In genomic region chr10:105843786-105844560, GRCh38 we compare ENCODE assay signal across 19 cellular contexts.
A peak's percentile ranks its signal among the peaks of the same experiment; 100 is the strongest.
DNase-seq lines count a peak whose midpoint lies in the region; ATAC-seq, FAIRE-seq and TF ChIP-seq lines count a peak whose summit lies in the region.
"Had no signal": no experiment of that assay in that cellular context is flagged by ENCODE, and none has a peak within 500 bp of the region (broad histone marks: within the 10 kb centered on the region; RNA-seq: fewer than 3 reads in every experiment).

No MANE protein-coding gene starts in this region.

- no peak overlapping the region for H3K14ac ChIP-seq in H9 (ENCODE audit: insufficient read depth, low read length)

- no peak overlapping the region for H3K23ac ChIP-seq in H9 (ENCODE audit: insufficient read length, low read depth, low read length)

- H3K4me1 ChIP-seq in BLaER1 (peaks cover 11% of the 10 kb centered on the region), H9 (ENCODE audit: insufficient read depth, low read length) (peaks cover 4% of the 10 kb centered on the region; the same call in 1 of the 2 replicates), A673 (ENCODE audit: insufficient read depth, low read length, poor library complexity, severe bottlenecking) (peaks cover 49% of the 10 kb centered on the region)
- H3K4me1 ChIP-seq in naive thymus-derived CD4-positive, alpha-beta T cell (ENCODE audit: control insufficient read depth in 2 of 2, insufficient read depth in 2 of 2, low read length in 2 of 2), result peaks cover 0 to 11% of the 10 kb centered on the region in 2 donors
- H3K4me1 ChIP-seq: Peyer's patch had no signal

- no peak for FAIRE-seq in frontal cortex (lab: Jason Lieb, UNC)
- FAIRE-seq: K562 had no signal

- no peak overlapping the region for H3T11ph ChIP-seq in H9 (ENCODE audit: low read length)

- CTCF ChIA-PET in naive thymus-derived CD4-positive, alpha-beta T cell (lab: Charles Lee), result no interaction called here
- CTCF ChIA-PET in A673 (lab: Charles Lee), result interaction anchor here (0.5 kb wide), 1 partner anchor 46 kb away, joined by 4 read pairs; no protein-coding TSS in a partner anchor

- H3K79me1 ChIP-seq in H9 (ENCODE audit: insufficient read depth, low read depth, low read length, poor library complexity, severe bottlenecking), result no peaks in the 10 kb centered on the region

- H2AK5ac ChIP-seq in H9 (ENCODE audit: insufficient read length, low read length), result no peak overlapping the region

- H4K8ac ChIP-seq in H9 (replicated peaks; ENCODE audit: insufficient read length, low read depth, low read length), result no peak overlapping the region

- H2BK5ac ChIP-seq in H9 (ENCODE audit: insufficient read length, low read length), result no peak overlapping the region

- H4K91ac ChIP-seq in H9 (ENCODE audit: insufficient read length, low read depth, low read length), result no peak overlapping the region

- POLR2A ChIA-PET in naive thymus-derived CD4-positive, alpha-beta T cell (lab: Charles Lee), result no interaction called here
- POLR2A ChIA-PET in A673 (lab: Charles Lee; ENCODE audit: low non-redundant PET), result no interaction called here

- intact Hi-C loops in naive thymus-derived CD4-positive, alpha-beta T cell (cut with micrococcal nuclease), result no loop called here
- intact Hi-C loops in A673 (cut with micrococcal nuclease; ENCODE audit: unreplicated experiment), result no loop called here

- no peak overlapping the region for H2BK20ac ChIP-seq in H9 (ENCODE audit: low read depth, low read length, poor library complexity, severe bottlenecking)

- no peak overlapping the region for H3K18ac ChIP-seq in H9 (ENCODE audit: insufficient read length, low read depth, low read length)

- no peaks in the 10 kb centered on the region for H3K9me3 ChIP-seq in BLaER1
- no peaks in the 10 kb centered on the region for H3K9me3 ChIP-seq in H9 (ENCODE audit: control insufficient read depth, low read depth, low read length)
- H3K9me3 ChIP-seq in naive thymus-derived CD4-positive, alpha-beta T cell (ENCODE audit: control insufficient read depth in 2 of 3, low read length in 3 of 3), result no peaks in the 10 kb centered on the region
- H3K9me3 ChIP-seq in A673 (ENCODE audit: low read depth, low read length, poor library complexity, severe bottlenecking), result no peaks in the 10 kb centered on the region
- H3K9me3 ChIP-seq: ovary, Peyer's patch had no signal

- H3K27ac ChIP-seq in BLaER1 (no peak overlapping the region), H9 (ENCODE audit: insufficient read length, low read depth, low read length) (peak overlapping the region; percentile 17), A673 (ENCODE audit: low read depth, low read length, poor library complexity, severe bottlenecking) (no peak overlapping the region)
- H3K27ac ChIP-seq in naive thymus-derived CD4-positive, alpha-beta T cell (ENCODE audit: low read depth, low read length), result no peak overlapping the region
- H3K27ac ChIP-seq: C4-2B, ovary, Peyer's patch had no signal

- H2BK15ac ChIP-seq in H9 (ENCODE audit: low read depth, low read length), result no peak overlapping the region

- no peaks in the 10 kb centered on the region for H3K23me2 ChIP-seq in H9 (ENCODE audit: insufficient read length, low read depth, low read length, poor library complexity, severe bottlenecking)

- H3K27ac Mint-ChIP-seq in H9 (peak overlapping the region in 2 of 3 experiments; percentile 60 to 92; a peak in 5 of 7 replicates), brain (peak overlapping the region; percentile 54 to 87 (median 65))
- peak overlapping the region in 1 of 9 donors; percentile 8 for H3K27ac Mint-ChIP-seq in naive thymus-derived CD4-positive, alpha-beta T cell
- H3K27ac Mint-ChIP-seq: activated naive CD4-positive, alpha-beta T cell treated with anti-CD3 and anti-CD28 coated beads, Interleukin-2, amount 50 U/mL, for 24 hours had no signal

- no peak overlapping the region for H3K56ac ChIP-seq in H9 (ENCODE audit: insufficient read length, low read depth, low read length)

- H3K27me3 Mint-ChIP-seq in H9 (ENCODE audit: low read depth) (no peaks in the 10 kb centered on the region), brain (no peaks in the 10 kb centered on the region)
- H3K27me3 Mint-ChIP-seq in naive thymus-derived CD4-positive, alpha-beta T cell, result peaks cover 0 to 2% (median 0%) of the 10 kb centered on the region in 5 donors
- H3K27me3 Mint-ChIP-seq: activated naive CD4-positive, alpha-beta T cell treated with anti-CD3 and anti-CD28 coated beads, Interleukin-2, amount 50 U/mL, for 24 hours had no signal

- H3K27me3 ChIP-seq in BLaER1, result no peaks in the 10 kb centered on the region
- H3K27me3 ChIP-seq in H9 (ENCODE audit: insufficient read depth, low read length), result no peaks in the 10 kb centered on the region
- H3K27me3 ChIP-seq in naive thymus-derived CD4-positive, alpha-beta T cell (ENCODE audit: control insufficient read depth in 2 of 2, insufficient read depth in 2 of 2, low read length in 2 of 2), result no peaks in the 10 kb centered on the region
- no peaks in the 10 kb centered on the region for H3K27me3 ChIP-seq in A673 (replicated peaks; ENCODE audit: insufficient read depth, low read depth, low read length, poor library complexity)
- H3K27me3 ChIP-seq: ovary, Peyer's patch had no signal

- H2BK120ac ChIP-seq in H9 (ENCODE audit: low read depth, low read length, poor library complexity, severe bottlenecking), result no peak overlapping the region

- no peak overlapping the region for H2AFZ ChIP-seq in H9 (ENCODE audit: low read length)

- H3K79me2 ChIP-seq in H9 (ENCODE audit: insufficient read depth, low read length), result no peaks in the 10 kb centered on the region

- H3K36me3 ChIP-seq in BLaER1 (no peaks in the 10 kb centered on the region), A673 (ENCODE audit: insufficient read depth, low read length, poor library complexity, severe bottlenecking) (no peaks in the 10 kb centered on the region)
- no peaks in the 10 kb centered on the region for H3K36me3 ChIP-seq in naive thymus-derived CD4-positive, alpha-beta T cell (ENCODE audit: control insufficient read depth in 2 of 3, insufficient read depth in 3 of 3, low read length in 3 of 3)
- H3K36me3 ChIP-seq: ovary, Peyer's patch had no signal

- DNase-seq in H9 (no peak), A673 (ENCODE audit: low spot score) (no peak), 8988T (no peak), NCI-H1694 (lab: John Stamatoyannopoulos, UW) (no peak), frontal cortex (ENCODE audit: low spot score in 2 of 2) (no peak)
- DNase-seq in naive thymus-derived CD4-positive, alpha-beta T cell, result peak in 2 of 9 donors; percentile 16
- DNase-seq: activated CD4-positive, alpha-beta T cell treated with anti-CD3 and anti-CD28 coated beads for 48 hours; MM.1S; NCI-H187 treated with DMSO at 0.1 percent for 48 hours; NCI-H226; ovary; Peyer's patch; T-helper 1 cell had no signal

- H3K4me3 Mint-ChIP-seq in H9 (peak overlapping the region in 1 of 2 experiments; percentile 17; a peak in 2 of 5 replicates), brain (peak overlapping the region in 4 of 5 experiments; percentile 14 to 65 (median 54))
- H3K4me3 Mint-ChIP-seq in naive thymus-derived CD4-positive, alpha-beta T cell, result peak overlapping the region in 5 of 10 donors; percentile 19 to 50 (median 23)
- H3K4me3 Mint-ChIP-seq: activated naive CD4-positive, alpha-beta T cell treated with anti-CD3 and anti-CD28 coated beads, Interleukin-2, amount 50 U/mL, for 24 hours had no signal

- H3K9ac ChIP-seq in BLaER1 (no peak overlapping the region), H9 (ENCODE audit: extremely low read depth, insufficient read length, low read length) (no peak overlapping the region)

- H3K4ac ChIP-seq in H9 (ENCODE audit: low read depth, low read length), result no peak overlapping the region

- no CpG with 5 or more reads among the region's 7 CpGs for WGBS in H9 (ENCODE audit: extremely low coverage, insufficient read length, low lambda C conversion rate)

- ATAC-seq in naive thymus-derived CD4-positive, alpha-beta T cell, result peak; percentile 29
- ATAC-seq: K562, sciatic nerve had no signal

- no TSS peak for BruUV-seq in A673 (replicated peaks; lab: Mats Ljungman, UMichigan)

- H2BK12ac ChIP-seq in H9 (ENCODE audit: insufficient read length, low read depth, low read length), result no peak overlapping the region

- no peak overlapping the region for H4K5ac ChIP-seq in H9 (ENCODE audit: insufficient read length, low read depth, low read length)

- H3K4me3 ChIP-seq in BLaER1, result no peak overlapping the region
- H3K4me3 ChIP-seq in naive thymus-derived CD4-positive, alpha-beta T cell (ENCODE audit: low read length), result no peak overlapping the region
- no peak overlapping the region for H3K4me3 ChIP-seq in A673 (ENCODE audit: low read depth, low read length, poor library complexity, severe bottlenecking)
- H3K4me3 ChIP-seq: K562, ovary, Peyer's patch had no signal

- H3K4me1 Mint-ChIP-seq in H9 (peaks cover 27 to 44% of the 10 kb centered on the region in 2 experiments), brain (peaks cover 69% of the 10 kb centered on the region)
- peaks cover 1 to 57% (median 39%) of the 10 kb centered on the region in 7 donors for H3K4me1 Mint-ChIP-seq in naive thymus-derived CD4-positive, alpha-beta T cell

- H4K20me1 ChIP-seq in BLaER1, result no peaks in the 10 kb centered on the region
- no peaks in the 10 kb centered on the region for H4K20me1 ChIP-seq in H9 (ENCODE audit: control insufficient read depth, insufficient read depth, insufficient read length)

- peaks cover 0 to 6% of the 10 kb centered on the region in 2 experiments; a peak in 3 of 5 replicates for H3K9me3 Mint-ChIP-seq in H9
- H3K9me3 Mint-ChIP-seq in brain, result peaks cover 0 to 19% (median 11%) of the 10 kb centered on the region in 5 experiments
- H3K9me3 Mint-ChIP-seq in naive thymus-derived CD4-positive, alpha-beta T cell, result peaks cover 0 to 4% (median 0%) of the 10 kb centered on the region in 11 donors
- H3K9me3 Mint-ChIP-seq: activated naive CD4-positive, alpha-beta T cell treated with anti-CD3 and anti-CD28 coated beads, Interleukin-2, amount 50 U/mL, for 24 hours had no signal

- peaks cover 0 to 5% (median 4%) of the 10 kb centered on the region in 3 experiments; a peak in 2 of 7 replicates for H3K36me3 Mint-ChIP-seq in H9 (ENCODE audit: insufficient read depth in 1 of 3, low read depth in 3 of 3)
- no peaks in the 10 kb centered on the region for H3K36me3 Mint-ChIP-seq in brain
- H3K36me3 Mint-ChIP-seq in naive thymus-derived CD4-positive, alpha-beta T cell, result no peaks in the 10 kb centered on the region

- no peak for TF ChIP-seq CTCF in H9 (conservative IDR thresholded peaks at IDR 0.05)
- TF ChIP-seq CTCF in brain (conservative IDR thresholded peaks at IDR 0.05), result no peak
- no peak for TF ChIP-seq CTCF in A673 (conservative IDR thresholded peaks at IDR 0.05; ENCODE audit: low read depth, low read length)

- H3K4me2 ChIP-seq in BLaER1 (peak overlapping the region; percentile 10; the same call in 1 of the 2 replicates), H9 (ENCODE audit: insufficient read depth, insufficient read length, low read length) (no peak overlapping the region)
